ENCODE assay signal across 20 cellular contexts in the genomic region with DNA sequence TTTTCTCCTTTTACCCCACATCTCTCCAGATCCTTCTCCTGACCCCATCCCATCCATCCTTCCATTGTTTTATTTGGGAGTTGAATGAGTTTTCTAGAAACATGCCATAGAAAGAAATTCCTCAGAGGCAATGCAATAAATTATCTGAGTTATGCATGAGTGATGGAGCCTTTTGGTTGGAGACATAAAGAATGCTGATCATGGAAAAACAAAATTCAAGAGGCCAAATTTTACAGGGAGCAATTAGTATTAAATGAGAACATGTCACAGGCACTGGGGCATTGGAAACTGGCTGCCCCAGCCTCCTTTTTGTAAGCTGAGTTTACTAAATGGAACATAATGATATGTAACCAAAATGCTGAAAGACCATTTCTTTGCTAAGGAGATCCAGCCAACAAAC.
DNase-seq lines count a peak whose midpoint lies in the region; ATAC-seq and TF ChIP-seq lines count a peak whose summit lies in the region.
"Had no signal": no experiment of that assay in that cellular context is flagged by ENCODE, and none has a peak within 500 bp of the region (broad histone marks: within the 10 kb centered on the region; RNA-seq: fewer than 3 reads in every experiment).

No MANE protein-coding gene starts in this region.

- peak overlapping the region; percentile 92 for H2BK20ac ChIP-seq in IMR-90 (ENCODE audit: low read depth, low read length)

- H3K23ac ChIP-seq in IMR-90 (ENCODE audit: low read depth, low read length) = peak overlapping the region; percentile 59; the same call in 1 of the 2 replicates

- H3K14ac ChIP-seq in IMR-90 (replicated peaks; ENCODE audit: low read depth, low read length) = peak overlapping the region; percentile 77; the same call in 1 of the 2 replicates

- peak overlapping the region; percentile 60; the same call in 1 of the 2 replicates for H2AK5ac ChIP-seq in IMR-90 (ENCODE audit: low read depth, low read length)

- H3K18ac ChIP-seq in IMR-90 (ENCODE audit: low read depth, low read length) = peak overlapping the region; percentile 9; the same call in 1 of the 2 replicates

- H3K79me1 ChIP-seq in IMR-90 (ENCODE audit: low read depth in 1 of 2, low read length in 2 of 2) = peaks cover 0 to 8% of the 10 kb centered on the region in 2 experiments; a peak in 2 of 4 replicates

- peak overlapping the region; percentile 89 for H2BK5ac ChIP-seq in IMR-90 (ENCODE audit: low read depth, low read length, poor library complexity, severe bottlenecking)

- no peak overlapping the region for H4K5ac ChIP-seq in IMR-90 (ENCODE audit: low read depth, low read length)

- no peak overlapping the region for H3K9ac ChIP-seq in IMR-90 (ENCODE audit: low read depth, low read length)

- no peak overlapping the region for H3K4me2 ChIP-seq in IMR-90 (ENCODE audit: low read depth, low read length)
- H3K4me2 ChIP-seq: GM23338 had no signal

- intact Hi-C loops in IMR-90 (cut with micrococcal nuclease) = loop anchor here (2.0 to 5.0 kb wide), 2 partner anchors 154 to 334 kb away; no protein-coding TSS in a partner anchor

- no peak overlapping the region for H2AK9ac ChIP-seq in IMR-90 (replicated peaks; ENCODE audit: low read depth, low read length, poor library complexity)

- H3K27ac ChIP-seq in IMR-90 (ENCODE audit: insufficient read depth, low read length) = no peak overlapping the region
- peak overlapping the region; percentile 69 to 74 for H3K27ac ChIP-seq in thoracic aorta

- H3K36me3 ChIP-seq in IMR-90 (ENCODE audit: control insufficient read depth, insufficient read depth, low read length) (no peaks in the 10 kb centered on the region), thoracic aorta (no peaks in the 10 kb centered on the region)
- H3K36me3 ChIP-seq: BE2C had no signal

- peak overlapping the region; percentile 38 to 49; a peak in 3 of 4 replicates for H4K8ac ChIP-seq in IMR-90 (ENCODE audit: low read depth in 2 of 2, low read length in 2 of 2)

- no peaks in the 10 kb centered on the region for H4K20me1 ChIP-seq in IMR-90 (ENCODE audit: insufficient read depth, low read length)

- peak overlapping the region; percentile 70 for H4K91ac ChIP-seq in IMR-90 (ENCODE audit: insufficient read depth, low read depth, low read length)

- H3K4me1 ChIP-seq in IMR-90 (ENCODE audit: control insufficient read depth, insufficient read depth, low read length) (peaks cover 20% of the 10 kb centered on the region), thoracic aorta (ENCODE audit: control insufficient read depth in 1 of 2, low read depth in 2 of 2) (peaks cover 12 to 54% of the 10 kb centered on the region in 2 donors)
- H3K4me1 ChIP-seq: BE2C had no signal

- H2AFZ ChIP-seq in IMR-90 (replicated peaks; ENCODE audit: low read length, poor library complexity) = no peak overlapping the region
- H2AFZ ChIP-seq: GM23338 had no signal

- H3K9me3 ChIP-seq in IMR-90 (ENCODE audit: control insufficient read depth, insufficient read depth, low read length) (no peaks in the 10 kb centered on the region), thoracic aorta (no peaks in the 10 kb centered on the region)
- H3K9me3 ChIP-seq: BE2C had no signal

- no peak for TF ChIP-seq POLR2A in IMR-90 (IDR thresholded peaks at IDR 0.05; ENCODE audit: low read depth, low read length)

- H3K56ac ChIP-seq in IMR-90 (ENCODE audit: extremely low read depth, insufficient read depth, low read length) = no peak overlapping the region

- H3K4ac ChIP-seq in IMR-90 (ENCODE audit: low read depth, low read length) = peak overlapping the region; percentile 95

- H2BK120ac ChIP-seq in IMR-90 (ENCODE audit: low read depth, low read length) = peak overlapping the region; percentile 98

- CTCF ChIA-PET in IMR-90 (lab: Yijun Ruan, JAX) = interaction anchor here (0.6 to 1.8 kb wide), 4 partner anchors 12 to 214 kb away, joined by 3 to 5 read pairs (median 4); no protein-coding TSS in a partner anchor

- TF ChIP-seq CTCF in IMR-90 (conservative IDR thresholded peaks at IDR 0.05; ENCODE audit: low read depth, low read length) (no peak), fibroblast of the aortic adventitia (IDR thresholded peaks at IDR 0.05; ENCODE audit: insufficient read depth, low read length) (no peak), thoracic aorta (IDR thresholded peaks at IDR 0.05) (no peak)

- H3K27me3 ChIP-seq in IMR-90 (ENCODE audit: control insufficient read depth, insufficient read depth, low read length) = no peaks in the 10 kb centered on the region
- no peaks in the 10 kb centered on the region for H3K27me3 ChIP-seq in thoracic aorta (replicated peaks; ENCODE audit: insufficient read depth)
- H3K27me3 ChIP-seq: BE2C had no signal

- in situ Hi-C loops in IMR-90 (cut with MboI; ENCODE audit: low sequenced_read_pairs) = no loop called here

- ATAC-seq in IMR-90 (ENCODE audit: low read depth) (no peak), thoracic aorta (ENCODE audit: insufficient number of reproducible peaks, low FRiP score, low read depth) (no peak), GM21529 (IDR thresholded peaks at IDR 0.05; ENCODE audit: unreplicated experiment) (no peak)
- ATAC-seq: GM23338, HCT116, K562 had no signal

- DNase-seq in EH (ENCODE audit: low read depth) (peak; percentile 74), IMR-90 (no peak), fibroblast of the aortic adventitia (ENCODE audit: low read depth) (peak; percentile 41), thoracic aorta (ENCODE audit: low spot score) (no peak), dermis blood vessel endothelial cell (no peak), HK-2 (ENCODE audit: unreplicated experiment) (no peak)
- DNase-seq: BE2C; Calu3; CD4-positive, alpha-beta memory T cell; NCI-H1417 treated with DMSO at 0.1 percent for 48 hours; NCI-H1930; NCI-H2171; NCI-H446; NCI-H748 treated with DMSO at 0.1 percent for 48 hours; OCI-M1; SHP77 treated with DMSO at 0.1 percent for 48 hours had no signal

- H3K4me3 ChIP-seq in IMR-90 (ENCODE audit: insufficient read depth, low read depth, low read length) (no peak overlapping the region), fibroblast of the aortic adventitia (ENCODE audit: low read depth, low read length) (no peak overlapping the region), thoracic aorta (no peak overlapping the region)
- H3K4me3 ChIP-seq: GM23338, K562 had no signal

- no peak for TF ChIP-seq RAD21 in IMR-90 (IDR thresholded peaks at IDR 0.05; ENCODE audit: low read length)

- H3K9me1 ChIP-seq in IMR-90 (ENCODE audit: insufficient read depth, low read length) = peaks cover 30% of the 10 kb centered on the region

- POLR2A ChIA-PET in IMR-90 (lab: Charles Lee; ENCODE audit: unreplicated experiment) = no interaction called here

- BruUV-seq in IMR-90 (replicated peaks; lab: Mats Ljungman, UMichigan) = no TSS peak

- 0 out of 3 replicates have a peak overlapping the region, but pooled peaks have one; percentile 73 for H2BK15ac ChIP-seq in IMR-90 (ENCODE audit: low read depth, low read length)

- dilution Hi-C loops in IMR-90 (cut with HindIII; ENCODE audit: low sequenced_read_pairs, unreplicated experiment) = no loop called here

TF ChIP-seq in IMR-90, 13 proteins besides CTCF, POLR2A, EP300 and RAD21:
- TF ChIP-seq MXI1 (IDR thresholded peaks at IDR 0.05; ENCODE audit: borderline replicate concordance, low read depth, low read length) = no peak

Comparison
In these comparisons a context has a peak if more than half of its experiments do, and no peak if none do; other contexts are left out.
1. DNase-seq: peak in EH (single experiment) and fibroblast of the aortic adventitia (single experiment); none in IMR-90 (single experiment), thoracic aorta (single experiment), dermis blood vessel endothelial cell (single experiment) and HK-2 (single experiment).